1 cellular context compared by ENCODE assay signal in genomic region chr22:25496396-25497064, GRCh38.
TF ChIP-seq lines count a peak whose summit lies in the region.

No MANE protein-coding gene starts in this region.

TF ChIP-seq in IMR-90, 13 proteins besides CTCF, POLR2A, EP300 and RAD21:
- TF ChIP-seq RFX5 (IDR thresholded peaks at IDR 0.05; ENCODE audit: low read depth, low read length) (no peak), MAFK (IDR thresholded peaks at IDR 0.05; ENCODE audit: low read depth, low read length) (no peak), CEBPB (IDR thresholded peaks at IDR 0.05; ENCODE audit: low read depth, low read length) (peak; percentile 37; the same call in 1 of the 2 replicates), SMC3 (IDR thresholded peaks at IDR 0.05; ENCODE audit: low read depth, low read length) (no peak), FOS (IDR thresholded peaks at IDR 0.05; ENCODE audit: low read depth, low read length) (no peak), RCOR1 (IDR thresholded peaks at IDR 0.05; ENCODE audit: insufficient replicate concordance, low read length) (no peak), NFE2L2 (IDR thresholded peaks at IDR 0.05; ENCODE audit: low read depth, low read length) (no peak), MAZ (IDR thresholded peaks at IDR 0.05; ENCODE audit: borderline replicate concordance, low read depth, low read length) (no peak)
